In the genomic region with DNA sequence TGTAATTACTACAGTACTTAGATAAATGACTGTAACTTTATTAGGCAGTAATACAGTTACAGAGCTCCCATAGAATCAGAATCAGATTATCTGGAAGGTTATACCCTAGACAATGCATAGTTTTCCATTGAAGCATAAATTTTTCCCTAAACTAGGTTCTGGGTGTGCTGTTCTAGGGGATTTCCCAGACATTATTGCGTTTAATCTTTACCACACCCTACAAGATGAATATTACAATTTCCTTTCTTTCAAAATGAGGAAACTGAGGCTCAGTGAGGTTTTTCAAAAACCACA, we compare ENCODE assay signal across 29 cellular contexts.
DNase-seq lines count a peak whose midpoint lies in the region; ATAC-seq and TF ChIP-seq lines count a peak whose summit lies in the region.
"Had no signal": no experiment of that assay in that cellular context is flagged by ENCODE, and none has a peak within 500 bp of the region (broad histone marks: within the 10 kb centered on the region; RNA-seq: fewer than 3 reads in every experiment).

No MANE protein-coding gene starts in this region.

- H3K36me3 ChIP-seq in mammary epithelial cell (ENCODE audit: insufficient read depth, low read length) (no peaks in the 10 kb centered on the region), breast epithelium (no peaks in the 10 kb centered on the region), SK-N-SH (replicated peaks in 1 of 2; ENCODE audit: control insufficient read depth in 1 of 2, insufficient read depth in 2 of 2, low read length in 1 of 2) (no peaks in the 10 kb centered on the region), smooth muscle cell (ENCODE audit: low read depth) (no peaks in the 10 kb centered on the region), heart left ventricle (no peaks in the 10 kb centered on the region)
- H3K36me3 ChIP-seq: BE2C, upper lobe of right lung had no signal

- H3F3A ChIP-seq in SK-N-SH (replicated peaks; ENCODE audit: insufficient read depth) = peaks cover 23% of the 10 kb centered on the region
- H3F3A ChIP-seq in smooth muscle cell (ENCODE audit: low read depth) = no peaks in the 10 kb centered on the region

- no peaks in the 10 kb centered on the region for H3K36me3 Mint-ChIP-seq in activated CD8-positive, alpha-beta T cell treated with anti-CD3 and anti-CD28 coated beads for 36 hours (ENCODE audit: low read depth)
- H3K36me3 Mint-ChIP-seq: natural killer cell treated with Interleukin-12 subunit alpha and Interleukin-12 subunit beta and Interleukin-15 and Interleukin-18, amount 100 ng/mL, for 72 hours had no signal

- no peaks in the 10 kb centered on the region for H3K9me2 ChIP-seq in SK-N-SH

- no peaks in the 10 kb centered on the region for H3K9me3 Mint-ChIP-seq in activated CD8-positive, alpha-beta T cell treated with anti-CD3 and anti-CD28 coated beads for 36 hours
- H3K9me3 Mint-ChIP-seq: activated T-cell treated with anti-CD3 and anti-CD28 coated beads, Interleukin-2, amount 50 U/mL, for 24 hours had no signal

- H3K4me2 ChIP-seq in mammary epithelial cell (ENCODE audit: insufficient read depth, low read depth, low read length) (peak overlapping the region; percentile 33), SK-N-SH (peak overlapping the region; percentile 29; the same call in 1 of the 2 replicates), smooth muscle cell (peak overlapping the region; percentile 55)

- no peak for TF ChIP-seq EP300 in SK-N-SH (IDR thresholded peaks at IDR 0.05; ENCODE audit: borderline replicate concordance in 1 of 2, low read depth in 1 of 2, low read length in 1 of 2)

- H3K79me2 ChIP-seq in mammary epithelial cell (ENCODE audit: insufficient read depth, low read length) = no peaks in the 10 kb centered on the region
- H3K79me2 ChIP-seq in SK-N-SH (ENCODE audit: insufficient read depth) = no peaks in the 10 kb centered on the region
- no peaks in the 10 kb centered on the region for H3K79me2 ChIP-seq in smooth muscle cell (ENCODE audit: low read depth)

- H3K27ac ChIP-seq in mammary epithelial cell (ENCODE audit: insufficient read depth, low read depth, low read length) (peak overlapping the region; percentile 26), breast epithelium (no peak overlapping the region), SK-N-SH (ENCODE audit: low read depth in 2 of 2, low read length in 1 of 2) (peak overlapping the region in 1 of 2 experiments; percentile 65; a peak in 2 of 4 replicates), smooth muscle cell (ENCODE audit: low read depth) (peak overlapping the region; percentile 37), heart left ventricle (no peak overlapping the region)
- H3K27ac ChIP-seq: 22Rv1, upper lobe of right lung had no signal

- H3K9ac ChIP-seq in mammary epithelial cell (ENCODE audit: insufficient read depth, low read length) (no peak overlapping the region), SK-N-SH (peak overlapping the region; percentile 31; the same call in 1 of the 2 replicates), smooth muscle cell (ENCODE audit: low read depth) (no peak overlapping the region)

- POLR2A ChIA-PET in SK-N-SH (lab: Yijun Ruan, JAX) = no interaction called here
- POLR2A ChIA-PET in activated CD8-positive, alpha-beta T cell treated with anti-CD3 and anti-CD28 coated beads for 36 hours (lab: Charles Lee) = no interaction called here

- peaks cover 23% of the 10 kb centered on the region for H3K27me3 Mint-ChIP-seq in activated CD8-positive, alpha-beta T cell treated with anti-CD3 and anti-CD28 coated beads for 36 hours

- H3K9me3 ChIP-seq in mammary epithelial cell (replicated peaks; ENCODE audit: insufficient read depth, low read length) (peaks cover 4% of the 10 kb centered on the region), breast epithelium (no peaks in the 10 kb centered on the region), SK-N-SH (peaks cover 3% of the 10 kb centered on the region; the same call in 1 of the 2 replicates), smooth muscle cell (replicated peaks; ENCODE audit: low read depth) (no peaks in the 10 kb centered on the region), heart left ventricle (no peaks in the 10 kb centered on the region)
- H3K9me3 ChIP-seq: BE2C, body of pancreas, upper lobe of right lung had no signal

- H3K27me3 ChIP-seq in mammary epithelial cell (ENCODE audit: insufficient read depth, low read length) (no peaks in the 10 kb centered on the region), breast epithelium (no peaks in the 10 kb centered on the region), SK-N-SH (ENCODE audit: insufficient read depth) (no peaks in the 10 kb centered on the region), smooth muscle cell (ENCODE audit: low read depth) (no peaks in the 10 kb centered on the region), heart left ventricle (no peaks in the 10 kb centered on the region)
- H3K27me3 ChIP-seq: BE2C, body of pancreas, upper lobe of right lung had no signal

- dilution Hi-C loops in mammary epithelial cell (cut with HindIII; ENCODE audit: low sequenced_read_pairs) = no loop called here

- no peaks in the 10 kb centered on the region for H4K20me1 ChIP-seq in mammary epithelial cell (ENCODE audit: insufficient read depth, low read length)
- no peaks in the 10 kb centered on the region for H4K20me1 ChIP-seq in SK-N-SH (ENCODE audit: insufficient read depth)
- no peaks in the 10 kb centered on the region for H4K20me1 ChIP-seq in smooth muscle cell (ENCODE audit: low read depth)

- 0% methylated on average over 1 of the region's 1 CpG for WGBS in mammary epithelial cell (ENCODE audit: low coverage, missing lambda C conversion rate)
- WGBS in SK-N-SH (ENCODE audit: low lambda C conversion rate) = 24% methylated on average over 1 of the region's 1 CpG
- WGBS in smooth muscle cell (ENCODE audit: low lambda C conversion rate) = 61% methylated on average over 1 of the region's 1 CpG
- WGBS in heart left ventricle, 4 donors = 63 to 72% (median 71%) methylated on average over 1 of the region's 1 CpG

- H3K4me3 ChIP-seq in mammary epithelial cell (replicated peaks in 1 of 3; ENCODE audit: insufficient read depth in 1 of 3, low read depth in 2 of 3, low read length in 3 of 3) (no peak overlapping the region), breast epithelium (no peak overlapping the region), SK-N-SH (ENCODE audit: low read depth in 2 of 2, low read length in 1 of 2) (no peak overlapping the region), fibroblast of the aortic adventitia (ENCODE audit: low read depth, low read length) (no peak overlapping the region), smooth muscle cell (no peak overlapping the region), heart left ventricle (no peak overlapping the region)
- H3K4me3 ChIP-seq: body of pancreas, upper lobe of right lung had no signal

- H2AFZ ChIP-seq in mammary epithelial cell (ENCODE audit: low read depth, low read length) = no peak overlapping the region
- H2AFZ ChIP-seq in SK-N-SH (ENCODE audit: low read depth) = no peak overlapping the region
- H2AFZ ChIP-seq in smooth muscle cell (ENCODE audit: low read depth) = no peak overlapping the region

- DNase-seq in mammary epithelial cell = peak; percentile 69
- no peak for DNase-seq in breast epithelium (ENCODE audit: low spot score in 2 of 2)
- DNase-seq in SK-N-SH = no peak
- peak; percentile 56 for DNase-seq in fibroblast of the aortic adventitia (ENCODE audit: low read depth)
- no peak for DNase-seq in smooth muscle cell (lab: John Stamatoyannopoulos, UW; ENCODE audit: unreplicated experiment)
- DNase-seq in T-helper 1 cell = no peak
- DNase-seq in activated CD8-positive, alpha-beta T cell treated with anti-CD3 and anti-CD28 coated beads for 36 hours = no peak
- no peak for DNase-seq in heart left ventricle
- DNase-seq: activated CD4-positive, alpha-beta T cell treated with anti-CD3 and anti-CD28 coated beads for 1 hour; activated CD8-positive, alpha-beta memory T cell treated with anti-CD3 and anti-CD28 coated beads for 24 hours; activated gamma-delta T cell treated with Interleukin-2 at 50 U/mL for 16 hours; activated T-cell treated with anti-CD3 and anti-CD28 coated beads, Interleukin-2, amount 50 U/mL, for 24 hours; BE2C; body of pancreas; COR-L47; DND-41; endodermal cell; glutamatergic neuron; midbrain; NCI-H1105; NCI-H2029 treated with DMSO at 0.1 percent for 48 hours; NCI-H2227 treated with DMSO at 0.1 percent for 48 hours; NCI-H774; retina; SHP77 treated with DMSO at 0.1 percent for 48 hours; upper lobe of right lung had no signal

- H3K4me1 ChIP-seq in mammary epithelial cell (ENCODE audit: insufficient read depth, low read length) (peaks cover 24% of the 10 kb centered on the region), breast epithelium (no peaks in the 10 kb centered on the region), SK-N-SH (ENCODE audit: control insufficient read depth in 1 of 2, insufficient read depth in 2 of 2, low read depth in 1 of 2, low read length in 1 of 2) (peaks cover 0 to 22% of the 10 kb centered on the region in 2 experiments; a peak in 3 of 4 replicates), smooth muscle cell (ENCODE audit: low read depth) (peaks cover 16% of the 10 kb centered on the region), heart left ventricle (peaks cover 0 to 19% (median 7%) of the 10 kb centered on the region in 12 donors)
- H3K4me1 ChIP-seq: BE2C, body of pancreas, upper lobe of right lung had no signal

- TF ChIP-seq POLR2A in breast epithelium (IDR thresholded peaks at IDR 0.05) = no peak
- no peak for TF ChIP-seq POLR2A in heart left ventricle (IDR thresholded peaks at IDR 0.05)

- no peaks in the 10 kb centered on the region for H3K4me1 Mint-ChIP-seq in activated CD8-positive, alpha-beta T cell treated with anti-CD3 and anti-CD28 coated beads for 36 hours (ENCODE audit: low read depth)

- no peak overlapping the region for H3K4me3 Mint-ChIP-seq in activated CD8-positive, alpha-beta T cell treated with anti-CD3 and anti-CD28 coated beads for 36 hours
- H3K4me3 Mint-ChIP-seq: activated T-cell treated with anti-CD3 and anti-CD28 coated beads, Interleukin-2, amount 50 U/mL, for 24 hours; endodermal cell; natural killer cell treated with Interleukin-12 subunit alpha and Interleukin-12 subunit beta and Interleukin-15 and Interleukin-18, amount 100 ng/mL, for 72 hours had no signal

- intact Hi-C loops in mammary epithelial cell (cut with micrococcal nuclease) = no loop called here
- intact Hi-C loops in breast epithelium (cut with DNase I; ENCODE audit: low total_unique reads) = no loop called here
- intact Hi-C loops in activated CD8-positive, alpha-beta T cell treated with anti-CD3 and anti-CD28 coated beads for 36 hours (cut with micrococcal nuclease) = no loop called here
- intact Hi-C loops in heart left ventricle (cut with DNase I) = no loop called here

- no peak for TF ChIP-seq RAD21 in SK-N-SH (IDR thresholded peaks at IDR 0.05; ENCODE audit: low read length)

- CTCF ChIA-PET in mammary epithelial cell (lab: Charles Lee; ENCODE audit: low non-redundant PET) = no interaction called here
- CTCF ChIA-PET in SK-N-SH (lab: Yijun Ruan, JAX) = no interaction called here
- CTCF ChIA-PET in activated CD8-positive, alpha-beta T cell treated with anti-CD3 and anti-CD28 coated beads for 36 hours (lab: Charles Lee) = no interaction called here

- no peak overlapping the region for H3K27ac Mint-ChIP-seq in activated CD8-positive, alpha-beta T cell treated with anti-CD3 and anti-CD28 coated beads for 36 hours
- H3K27ac Mint-ChIP-seq: activated T-cell treated with anti-CD3 and anti-CD28 coated beads, Interleukin-2, amount 50 U/mL, for 24 hours; endodermal cell; natural killer cell treated with Interleukin-12 subunit alpha and Interleukin-12 subunit beta and Interleukin-15 and Interleukin-18, amount 100 ng/mL, for 72 hours had no signal

- no TSS peak for BruUV-seq in mammary epithelial cell (replicated peaks; lab: Mats Ljungman, UMichigan)

- in situ Hi-C loops in mammary epithelial cell (cut with MboI; ENCODE audit: low sequenced_read_pairs in 2 of 2) = no loop called here

- no peak for ATAC-seq in activated CD8-positive, alpha-beta T cell treated with anti-CD3 and anti-CD28 coated beads for 36 hours
- ATAC-seq in heart left ventricle = no peak
- ATAC-seq: HCT116; natural killer cell treated with Interleukin-12 subunit alpha and Interleukin-12 subunit beta and Interleukin-15 and Interleukin-18, amount 100 ng/mL, for 72 hours; upper lobe of right lung had no signal

- TF ChIP-seq CTCF in mammary epithelial cell (conservative IDR thresholded peaks at IDR 0.05 in 1 of 2, IDR thresholded peaks at IDR 0.05 in 1 of 2; ENCODE audit: extremely low read depth in 1 of 2, insufficient read depth in 1 of 2, low read depth in 1 of 2, low read length in 2 of 2) (no peak), breast epithelium (IDR thresholded peaks at IDR 0.05) (no peak), SK-N-SH (IDR thresholded peaks at IDR 0.05) (no peak), fibroblast of the aortic adventitia (IDR thresholded peaks at IDR 0.05; ENCODE audit: insufficient read depth, low read length) (no peak), smooth muscle cell (IDR thresholded peaks at IDR 0.05; ENCODE audit: borderline replicate concordance, insufficient read depth, poor library complexity, severe bottlenecking) (no peak), heart left ventricle (IDR thresholded peaks at IDR 0.05) (no peak)
- TF ChIP-seq CTCF in activated CD8-positive, alpha-beta T cell treated with anti-CD3 and anti-CD28 coated beads for 36 hours (IDR thresholded peaks at IDR 0.05) = no peak

Comparison
In these comparisons a context has a peak if more than half of its experiments do, and no peak if none do; other contexts are left out.
1. DNase-seq: peak in mammary epithelial cell (single experiment) and fibroblast of the aortic adventitia (single experiment); none in breast epithelium (0 of 2), SK-N-SH (single experiment), smooth muscle cell (single experiment), T-helper 1 cell (0 of 5), activated CD8-positive, alpha-beta T cell treated with anti-CD3 and anti-CD28 coated beads for 36 hours (single experiment) and heart left ventricle (0 of 5).
2. H3K27ac ChIP-seq: peak in mammary epithelial cell (single experiment) and smooth muscle cell (single experiment); none in breast epithelium (0 of 2) and heart left ventricle (0 of 12).
3. Peak in every context shown above with its lines, with median percentiles within 50 percentile points of each other: H3K4me2 ChIP-seq.